ENCODE assay signal across 14 cellular contexts in genomic region chr1:72435025-72435424, GRCh38.
A peak's percentile ranks its signal among the peaks of the same experiment; 100 is the strongest.
DNase-seq lines count a peak whose midpoint lies in the region; ATAC-seq and TF ChIP-seq lines count a peak whose summit lies in the region.
"Had no signal": no experiment of that assay in that cellular context is flagged by ENCODE, and none has a peak within 500 bp of the region (broad histone marks: within the 10 kb centered on the region; RNA-seq: fewer than 3 reads in every experiment).

No MANE protein-coding gene starts in this region.

- H3K36me3 ChIP-seq in IMR-90 (ENCODE audit: control insufficient read depth, insufficient read depth, low read length) (no peaks in the 10 kb centered on the region), upper lobe of left lung (no peaks in the 10 kb centered on the region), mucosa of descending colon (ENCODE audit: low read depth) (no peaks in the 10 kb centered on the region)
- H3K36me3 ChIP-seq: BLaER1 treated with 17β-estradiol and CSF1 and Interleukin-3, amounts not matched to agents 10 nM and 100 nM; neutrophil had no signal

- dilution Hi-C loops in IMR-90 (cut with HindIII; ENCODE audit: low sequenced_read_pairs, unreplicated experiment): no loop called here

- no peak for TF ChIP-seq POLR2A in IMR-90 (IDR thresholded peaks at IDR 0.05; ENCODE audit: low read depth, low read length)
- no peak for TF ChIP-seq POLR2A in upper lobe of left lung (IDR thresholded peaks at IDR 0.05)

- TF ChIP-seq EP300 in upper lobe of left lung (IDR thresholded peaks at IDR 0.05): no peak

- no peak overlapping the region for H4K5ac ChIP-seq in IMR-90 (ENCODE audit: low read depth, low read length)

- H3K27ac Mint-ChIP-seq in HFFc6: no peak overlapping the region

- H2AK5ac ChIP-seq in IMR-90 (ENCODE audit: low read depth, low read length): no peak overlapping the region

- peaks cover 57% of the 10 kb centered on the region for H3K4me1 Mint-ChIP-seq in HFFc6 (ENCODE audit: low read depth)

- no peak overlapping the region for H3K14ac ChIP-seq in IMR-90 (replicated peaks; ENCODE audit: low read depth, low read length)

- no peaks in the 10 kb centered on the region for H3K27me3 Mint-ChIP-seq in HFFc6 (ENCODE audit: insufficient read depth)

- H3K4me1 ChIP-seq in IMR-90 (ENCODE audit: control insufficient read depth, insufficient read depth, low read length) (peaks cover 2% of the 10 kb centered on the region; the same call in 1 of the 2 replicates), upper lobe of left lung (no peaks in the 10 kb centered on the region), mucosa of descending colon (ENCODE audit: low read depth) (no peaks in the 10 kb centered on the region)

- H2AK9ac ChIP-seq in IMR-90 (replicated peaks; ENCODE audit: low read depth, low read length, poor library complexity): no peak overlapping the region

- BruUV-seq in IMR-90 (replicated peaks; lab: Mats Ljungman, UMichigan): no TSS peak

- H3K4me3 Mint-ChIP-seq in HFFc6: no peak overlapping the region

- CTCF ChIA-PET in IMR-90 (lab: Yijun Ruan, JAX): interaction anchor here (0.6 kb wide), 1 partner anchor 24 kb away, joined by 4 read pairs; no protein-coding TSS in a partner anchor

- no peak overlapping the region for H4K8ac ChIP-seq in IMR-90 (ENCODE audit: low read depth in 2 of 2, low read length in 2 of 2)

- H4K20me1 ChIP-seq in IMR-90 (ENCODE audit: insufficient read depth, low read length): no peaks in the 10 kb centered on the region
- H4K20me1 ChIP-seq: BLaER1 treated with 17β-estradiol and CSF1 and Interleukin-3, amounts not matched to agents 10 nM and 100 nM had no signal

- intact Hi-C loops in IMR-90 (cut with micrococcal nuclease) (no loop called here), mucosa of descending colon (cut with DNase I, micrococcal nuclease) (no loop called here)

- H2BK120ac ChIP-seq in IMR-90 (ENCODE audit: low read depth, low read length): no peak overlapping the region

- POLR2A ChIA-PET in IMR-90 (lab: Charles Lee; ENCODE audit: unreplicated experiment): no interaction called here

- H3K9me3 ChIP-seq in IMR-90 (ENCODE audit: control insufficient read depth, insufficient read depth, low read length): no peaks in the 10 kb centered on the region
- no peaks in the 10 kb centered on the region for H3K9me3 ChIP-seq in upper lobe of left lung
- no peaks in the 10 kb centered on the region for H3K9me3 ChIP-seq in mucosa of descending colon
- H3K9me3 ChIP-seq: BLaER1 treated with 17β-estradiol and CSF1 and Interleukin-3, amounts not matched to agents 10 nM and 100 nM; neutrophil had no signal

- H3K4me2 ChIP-seq in IMR-90 (ENCODE audit: low read depth, low read length): no peak overlapping the region
- H3K4me2 ChIP-seq: BLaER1 treated with 17β-estradiol and CSF1 and Interleukin-3, amounts not matched to agents 10 nM and 100 nM had no signal

- TF ChIP-seq CTCF in HFFc6 (IDR thresholded peaks at IDR 0.05) (no peak), IMR-90 (conservative IDR thresholded peaks at IDR 0.05; ENCODE audit: low read depth, low read length) (no peak), upper lobe of left lung (IDR thresholded peaks at IDR 0.05) (no peak), mucosa of descending colon (IDR thresholded peaks at IDR 0.05) (no peak)

- no peak overlapping the region for H3K23ac ChIP-seq in IMR-90 (ENCODE audit: low read depth, low read length)

- H3K56ac ChIP-seq in IMR-90 (ENCODE audit: extremely low read depth, insufficient read depth, low read length): no peak overlapping the region

- H3K36me3 Mint-ChIP-seq in HFFc6 (ENCODE audit: low read depth): no peaks in the 10 kb centered on the region

- H2BK5ac ChIP-seq in IMR-90 (ENCODE audit: low read depth, low read length, poor library complexity, severe bottlenecking): no peak overlapping the region

- ATAC-seq in IMR-90 (ENCODE audit: low read depth) (no peak), upper lobe of left lung (ENCODE audit: low FRiP score in 2 of 2) (no peak), mucosa of descending colon (no peak)

- H2BK15ac ChIP-seq in IMR-90 (ENCODE audit: low read depth, low read length): no peak overlapping the region

- no peak overlapping the region for H3K4ac ChIP-seq in IMR-90 (ENCODE audit: low read depth, low read length)

- in situ Hi-C loops in IMR-90 (cut with MboI; ENCODE audit: low sequenced_read_pairs): no loop called here

- peak; percentile 41 for DNase-seq in EL
- peak; percentile 5 for DNase-seq in HFFc6
- peak; percentile 80 for DNase-seq in IMR-90
- DNase-seq in fibroblast of peridontal ligament (ENCODE audit: extremely low read depth): peak; percentile 51
- DNase-seq in upper lobe of left lung: no peak
- DNase-seq in mucosa of descending colon: no peak
- no peak for DNase-seq in NCI-H774 (lab: John Stamatoyannopoulos, UW)
- DNase-seq in activated CD4-positive, alpha-beta T cell treated with anti-CD3 and anti-CD28 coated beads, Interleukin-2, amount 50 U/mL, for 48 hours: no peak
- DNase-seq: activated gamma-delta T cell treated with Interleukin-2 at 50 U/mL for 16 hours; NCI-H1417 treated with DMSO at 0.1 percent for 48 hours; OCI-M1; stimulated activated CD4-positive, alpha-beta T cell treated with anti-CD3 and anti-CD28 coated beads, Interleukin-4, amount 100 ng/mL, for 1 hour had no signal

- H4K91ac ChIP-seq in IMR-90 (ENCODE audit: insufficient read depth, low read depth, low read length): no peak overlapping the region

- TF ChIP-seq RAD21 in IMR-90 (IDR thresholded peaks at IDR 0.05; ENCODE audit: low read length): no peak

- H3K27ac ChIP-seq in IMR-90 (ENCODE audit: insufficient read depth, low read length): no peak overlapping the region
- no peak overlapping the region for H3K27ac ChIP-seq in upper lobe of left lung
- H3K27ac ChIP-seq: BLaER1 treated with 17β-estradiol and CSF1 and Interleukin-3, amounts not matched to agents 10 nM and 100 nM; neutrophil had no signal

- H2AFZ ChIP-seq in IMR-90 (replicated peaks; ENCODE audit: low read length, poor library complexity): no peak overlapping the region

- no peak overlapping the region for H3K4me3 ChIP-seq in IMR-90 (ENCODE audit: insufficient read depth, low read depth, low read length)
- H3K4me3 ChIP-seq in upper lobe of left lung: no peak overlapping the region
- H3K4me3 ChIP-seq in mucosa of descending colon: no peak overlapping the region
- H3K4me3 ChIP-seq: BLaER1 treated with 17β-estradiol and CSF1 and Interleukin-3, amounts not matched to agents 10 nM and 100 nM had no signal

- H3K27me3 ChIP-seq in IMR-90 (ENCODE audit: control insufficient read depth, insufficient read depth, low read length) (no peaks in the 10 kb centered on the region), upper lobe of left lung (no peaks in the 10 kb centered on the region)
- H3K27me3 ChIP-seq: BLaER1 treated with 17β-estradiol and CSF1 and Interleukin-3, amounts not matched to agents 10 nM and 100 nM; neutrophil had no signal

- H3K9ac ChIP-seq in IMR-90 (ENCODE audit: low read depth, low read length): no peak overlapping the region
- H3K9ac ChIP-seq: BLaER1 treated with 17β-estradiol and CSF1 and Interleukin-3, amounts not matched to agents 10 nM and 100 nM had no signal

- no peak overlapping the region for H3K18ac ChIP-seq in IMR-90 (ENCODE audit: low read depth, low read length)

- no peaks in the 10 kb centered on the region for H3K9me1 ChIP-seq in IMR-90 (ENCODE audit: insufficient read depth, low read length)

- H3K79me1 ChIP-seq in IMR-90 (ENCODE audit: low read depth in 1 of 2, low read length in 2 of 2): no peaks in the 10 kb centered on the region

- H2BK20ac ChIP-seq in IMR-90 (ENCODE audit: low read depth, low read length): no peak overlapping the region

- H3K9me3 Mint-ChIP-seq in HFFc6: no peaks in the 10 kb centered on the region

TF ChIP-seq in IMR-90, 13 proteins besides CTCF, POLR2A, EP300 and RAD21:
- TF ChIP-seq CEBPB (IDR thresholded peaks at IDR 0.05; ENCODE audit: low read depth, low read length) (no peak), BHLHE40 (IDR thresholded peaks at IDR 0.05; ENCODE audit: low read depth, low read length) (no peak), RFX5 (IDR thresholded peaks at IDR 0.05; ENCODE audit: low read depth, low read length) (no peak), RCOR1 (IDR thresholded peaks at IDR 0.05; ENCODE audit: insufficient replicate concordance, low read length) (no peak), MAZ (IDR thresholded peaks at IDR 0.05; ENCODE audit: borderline replicate concordance, low read depth, low read length) (no peak), USF2 (IDR thresholded peaks at IDR 0.05; ENCODE audit: low read depth, low read length) (no peak), FOS (IDR thresholded peaks at IDR 0.05; ENCODE audit: low read depth, low read length) (no peak), SMC3 (IDR thresholded peaks at IDR 0.05; ENCODE audit: low read depth, low read length) (no peak), MAFK (IDR thresholded peaks at IDR 0.05; ENCODE audit: low read depth, low read length) (no peak), CHD1 (IDR thresholded peaks at IDR 0.05; ENCODE audit: low read depth, low read length) (no peak), MXI1 (IDR thresholded peaks at IDR 0.05; ENCODE audit: borderline replicate concordance, low read depth, low read length) (no peak), NFE2L2 (IDR thresholded peaks at IDR 0.05; ENCODE audit: low read depth, low read length) (no peak), ELK1 (IDR thresholded peaks at IDR 0.05; ENCODE audit: borderline replicate concordance, low read depth, low read length) (no peak)

Comparison
In these comparisons a context has a peak if more than half of its experiments do, and no peak if none do; other contexts are left out.
1. DNase-seq: peak in EL (single experiment), HFFc6 (single experiment), IMR-90 (single experiment) and fibroblast of peridontal ligament (single experiment); none in upper lobe of left lung (0 of 2), mucosa of descending colon (0 of 3), NCI-H774 (single experiment) and activated CD4-positive, alpha-beta T cell treated with anti-CD3 and anti-CD28 coated beads, Interleukin-2, amount 50 U/mL, for 48 hours (0 of 2).